ENCODE assay signal across 23 cellular contexts in the genomic region with DNA sequence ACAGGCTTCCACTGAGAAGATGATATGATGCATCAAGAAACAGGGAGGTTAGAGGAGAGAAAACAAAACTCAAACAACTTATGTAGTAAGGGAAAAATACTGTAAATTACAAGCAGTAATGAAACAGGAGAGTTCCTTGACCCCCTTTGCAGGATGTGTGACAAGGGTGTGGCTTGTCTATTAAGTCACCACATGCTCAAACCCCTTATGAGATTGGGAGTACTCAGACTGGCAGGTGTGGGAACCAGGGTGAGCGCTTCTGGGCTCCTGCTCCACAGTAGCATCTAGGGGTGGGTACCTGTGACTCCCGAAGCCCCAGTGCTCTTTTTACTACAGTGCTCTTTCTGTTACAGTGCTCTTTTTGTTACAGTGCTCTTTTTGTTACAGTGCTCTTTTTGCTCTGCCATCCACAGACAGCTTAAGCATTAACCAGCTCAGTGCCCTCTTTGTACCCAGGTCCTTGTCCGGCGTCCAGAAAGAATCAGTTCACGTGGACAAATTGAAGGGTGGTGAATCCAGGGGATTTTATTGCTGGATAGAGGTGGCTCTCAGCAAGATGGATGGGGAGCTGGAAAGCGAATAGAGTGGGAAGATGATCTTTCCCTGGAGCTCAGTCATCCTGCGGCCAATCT. TPM values are rescaled to one million over a fixed set of nuclear protein-coding genes. Genes with fewer than 3 reads are reported as not detected.
DNase-seq lines count a peak whose midpoint lies in the region; ATAC-seq, FAIRE-seq and TF ChIP-seq lines count a peak whose summit lies in the region.
"Had no signal": no experiment of that assay in that cellular context is flagged by ENCODE, and none has a peak within 500 bp of the region (broad histone marks: within the 10 kb centered on the region; RNA-seq: fewer than 3 reads in every experiment).

No MANE protein-coding gene starts in this region.

- no peak for ATAC-seq in GM21619 (IDR thresholded peaks at IDR 0.05; ENCODE audit: unreplicated experiment)
- ATAC-seq: HCT116 had no signal

- no peak overlapping the region for H2BK20ac ChIP-seq in H1 (ENCODE audit: low read length)

- TF ChIP-seq EP300 in H1 (IDR thresholded peaks at IDR 0.05; ENCODE audit: borderline replicate concordance in 1 of 2, low read depth in 2 of 2, low read length in 2 of 2) = no peak

- FAIRE-seq in H1 (lab: Jason Lieb, UNC) = no peak
- FAIRE-seq: A204.1, G401.6, GM12892 had no signal

- H3K4me1 ChIP-seq in H1 (replicated peaks in 1 of 4; ENCODE audit: control insufficient read depth in 3 of 4, insufficient read depth in 4 of 4, low read length in 3 of 4) (peaks cover 0 to 5% (median 0%) of the 10 kb centered on the region in 4 experiments; a peak in 1 of 7 replicates), liver (ENCODE audit: control insufficient read depth in 4 of 4, insufficient read depth in 4 of 4, low read length in 3 of 4) (peaks cover 0 to 4% (median under 1%) of the 10 kb centered on the region in 4 donors)
- H3K4me1 ChIP-seq: BE2C had no signal

- no peaks in the 10 kb centered on the region for H4K20me1 ChIP-seq in H1 (replicated peaks in 1 of 2; ENCODE audit: control insufficient read depth in 1 of 2, insufficient read depth in 2 of 2, low read length in 2 of 2)

- H3K4me3 ChIP-seq in GM12865 (ENCODE audit: low read depth, low read length) (no peak overlapping the region), H1 (ENCODE audit: extremely low read depth in 1 of 4, insufficient read depth in 2 of 4, low read depth in 3 of 4, low read length in 4 of 4) (no peak overlapping the region), liver (ENCODE audit: low read depth in 1 of 3, low read length in 3 of 3) (no peak overlapping the region)
- H3K4me3 ChIP-seq: GM23248 had no signal

- H3K9me3 ChIP-seq in H1 (ENCODE audit: insufficient read depth in 2 of 2, low read depth in 1 of 2, low read length in 1 of 2) (no peaks in the 10 kb centered on the region), liver (ENCODE audit: control insufficient read depth in 4 of 4, low read length in 3 of 4) (no peaks in the 10 kb centered on the region)
- H3K9me3 ChIP-seq: BE2C had no signal

- no peak overlapping the region for H3K23ac ChIP-seq in H1 (ENCODE audit: insufficient read length)

- no peak for TF ChIP-seq RAD21 in H1 (IDR thresholded peaks at IDR 0.05 in 1 of 2, conservative IDR thresholded peaks at IDR 0.05 in 1 of 2; ENCODE audit: low read depth in 2 of 2, low read length in 2 of 2)
- TF ChIP-seq RAD21 in liver (IDR thresholded peaks at IDR 0.05) = no peak

- H3K9ac ChIP-seq in H1 (replicated peaks in 1 of 4; ENCODE audit: extremely low read depth in 1 of 4, low read depth in 3 of 4, low read length in 3 of 4) = no peak overlapping the region
- H3K9ac ChIP-seq in liver (ENCODE audit: low read depth in 1 of 2, low read length in 2 of 2) = no peak overlapping the region
- H3K9ac ChIP-seq: GM23248 had no signal

- TF ChIP-seq POLR2A in H1 (IDR thresholded peaks at IDR 0.05; ENCODE audit: control extremely low read depth in 1 of 2, low read depth in 2 of 2, low read length in 2 of 2) = no peak

- no peak overlapping the region for H3K56ac ChIP-seq in H1 (replicated peaks; ENCODE audit: insufficient read length, low read depth, low read length)

- TF ChIP-seq CTCF in GM12865 (IDR thresholded peaks at IDR 0.05; ENCODE audit: insufficient read depth, low read depth, low read length, missing control alignments) (no peak), H1 (IDR thresholded peaks at IDR 0.05; ENCODE audit: control extremely low read depth in 1 of 3, insufficient read depth in 1 of 3, low read depth in 1 of 3, low read length in 3 of 3) (no peak), liver (IDR thresholded peaks at IDR 0.05; ENCODE audit: low read depth, low read length, missing input control) (no peak)

- H2AFZ ChIP-seq in H1 (ENCODE audit: low read length) = peak overlapping the region; percentile 62; the same call in 1 of the 2 replicates
- H2AFZ ChIP-seq: GM23248 had no signal

- no peak overlapping the region for H2BK120ac ChIP-seq in H1 (replicated peaks; ENCODE audit: low read depth, low read length)

- H3K27ac ChIP-seq in H1 (ENCODE audit: low read depth, low read length) (no peak overlapping the region), liver (ENCODE audit: low read depth in 1 of 2, low read length in 2 of 2) (no peak overlapping the region)
- H3K27ac ChIP-seq: GM23248 had no signal

- no peaks in the 10 kb centered on the region for H3K79me2 ChIP-seq in H1 (ENCODE audit: control insufficient read depth in 1 of 2, insufficient read depth in 2 of 2, low read length in 2 of 2)

- no peak overlapping the region for H4K91ac ChIP-seq in H1 (replicated peaks; ENCODE audit: insufficient read length, low read length)

- no peak overlapping the region for H2BK12ac ChIP-seq in H1 (ENCODE audit: low read depth, low read length)

- no peak overlapping the region for H3K14ac ChIP-seq in H1 (ENCODE audit: insufficient read length)

- no peak overlapping the region for H2AK5ac ChIP-seq in H1 (ENCODE audit: low read depth, low read length)

- CTCF ChIA-PET in H1 (lab: Charles Lee; ENCODE audit: partially characterized antibody) = interaction anchor here (0.8 to 2.2 kb wide), 4 partner anchors 10 to 124 kb away, joined by 3 to 7 read pairs (median 4); no protein-coding TSS in a partner anchor

- H4K8ac ChIP-seq in H1 (ENCODE audit: extremely low read depth, insufficient read depth, low read length) = no peak overlapping the region

- no peak overlapping the region for H3K18ac ChIP-seq in H1 (ENCODE audit: extremely low read depth, low read length)

- DNase-seq in GM12865 (ENCODE audit: low read depth) = peak; percentile 7
- peak; percentile 53 for DNase-seq in NCI-H69 (lab: John Stamatoyannopoulos, UW)
- no peak for DNase-seq in H1 (ENCODE audit: low read depth in 1 of 2, low spot score in 2 of 2)
- DNase-seq in activated T-cell treated with anti-CD3 and anti-CD28 coated beads, Interleukin-2, amount 50 U/mL, for 48 hours = no peak
- no peak for DNase-seq in NCI-H774 (lab: John Stamatoyannopoulos, UW)
- DNase-seq in NCI-H510A treated with DMSO at 0.1 percent for 48 hours (lab: John Stamatoyannopoulos, UW) = no peak
- DNase-seq: ACHN; BE2C; C1 segment of cervical spinal cord; CD4-positive, CD25-positive, alpha-beta regulatory T cell; CD8-positive, alpha-beta memory T cell; COR-L47; DMS 273 treated with DMSO at 0.1 percent for 48 hours; DMS53; GM23248; H7; KG1 had no signal

- no peaks in the 10 kb centered on the region for H3K36me3 ChIP-seq in H1 (ENCODE audit: control insufficient read depth in 2 of 4, insufficient read depth in 4 of 4, low read length in 3 of 4)
- H3K36me3 ChIP-seq in liver (ENCODE audit: control insufficient read depth in 4 of 4, insufficient read depth in 3 of 4, low read depth in 1 of 4, low read length in 3 of 4) = no peaks in the 10 kb centered on the region
- H3K36me3 ChIP-seq: BE2C had no signal

- H3K4ac ChIP-seq in H1 (replicated peaks; ENCODE audit: insufficient read length, low read depth, low read length) = no peak overlapping the region

- 94% methylated on average over 7 of the region's 7 CpGs; no CpG with 5 or more reads in 1 of the 2 experiments for WGBS in H1 (ENCODE audit: extremely low coverage in 1 of 2, insufficient coverage in 1 of 2, insufficient read length in 1 of 2, insufficient replicate concordance in 2 of 2, low coverage in 1 of 2, low lambda C conversion rate in 2 of 2, missing lambda C conversion rate in 1 of 2), 2 experiments
- WGBS in liver = 65% methylated on average over 7 of the region's 7 CpGs

- H4K5ac ChIP-seq in H1 (ENCODE audit: insufficient read length, low read depth, low read length) = no peak overlapping the region

- no peak overlapping the region for H2BK15ac ChIP-seq in H1 (ENCODE audit: low read length)

- no peaks in the 10 kb centered on the region for H3K27me3 ChIP-seq in H1 (replicated peaks in 1 of 4; ENCODE audit: control insufficient read depth in 3 of 4, extremely low read depth in 1 of 4, insufficient read depth in 3 of 4, low read length in 3 of 4)
- no peaks in the 10 kb centered on the region for H3K27me3 ChIP-seq in liver (ENCODE audit: control insufficient read depth in 4 of 4, insufficient read depth in 4 of 4, low read length in 3 of 4)

- H2BK5ac ChIP-seq in H1 (ENCODE audit: low read depth, low read length) = no peak overlapping the region

- no peak overlapping the region for H3K4me2 ChIP-seq in H1 (ENCODE audit: insufficient read depth in 1 of 2, low read depth in 2 of 2, low read length in 2 of 2)

- no peaks in the 10 kb centered on the region for H3K79me1 ChIP-seq in H1 (ENCODE audit: low read depth, low read length)

- H3K23me2 ChIP-seq in H1 (ENCODE audit: low read depth, low read length) = no peaks in the 10 kb centered on the region

- POLR2A ChIA-PET in H1 (lab: Charles Lee; ENCODE audit: partially characterized antibody) = no interaction called here

TF ChIP-seq in H1, 55 proteins besides CTCF, POLR2A, EP300 and RAD21 (continues in another document):
- no peak for TF ChIP-seq GABPA (IDR thresholded peaks at IDR 0.05; ENCODE audit: borderline replicate concordance, insufficient read depth, low read length)
- TF ChIP-seq CHD2 (IDR thresholded peaks at IDR 0.05; ENCODE audit: low read length) = no peak
- no peak for TF ChIP-seq JUN (IDR thresholded peaks at IDR 0.05; ENCODE audit: low read depth, low read length)
- no peak for TF ChIP-seq SP2 (IDR thresholded peaks at IDR 0.05; ENCODE audit: low read length)
- no peak for TF ChIP-seq TAF1 (IDR thresholded peaks at IDR 0.05; ENCODE audit: low read depth, low read length)
- no peak for TF ChIP-seq RBBP5 (IDR thresholded peaks at IDR 0.05; ENCODE audit: borderline replicate concordance, low read depth, low read length)

TF ChIP-seq in liver, 16 proteins besides CTCF, POLR2A, EP300 and RAD21:
- TF ChIP-seq HNF4A (conservative IDR thresholded peaks at IDR 0.05) (peak; percentile 62 to 76), GABPA (IDR thresholded peaks at IDR 0.05 in 1 of 2, conservative IDR thresholded peaks at IDR 0.05 in 1 of 2) (no peak), RXRA (IDR thresholded peaks at IDR 0.05) (peak in 1 of 2 donors; percentile 45)
- TF ChIP-seq, protein P1, sequence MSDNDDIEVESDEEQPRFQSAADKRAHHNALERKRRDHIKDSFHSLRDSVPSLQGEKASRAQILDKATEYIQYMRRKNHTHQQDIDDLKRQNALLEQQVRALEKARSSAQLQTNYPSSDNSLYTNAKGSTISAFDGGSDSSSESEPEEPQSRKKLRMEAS (IDR thresholded peaks at IDR 0.05) = peak; percentile 13

RNA-seq across cellular contexts. Expression of a gene that starts 28.7 kb away (rescaled TPM):
- total RNA-seq in H1 (2021; fragmentation: NEBNext Ultra II Directional; extraction: Animal tissue kit (Norgen Biotek cat#: 25700)) = 0.60 and 0.77 TPM in 2 replicates
- polyA plus RNA-seq in H1 (2011; rRNA removed) (1.3 and 1.4 TPM in 2 replicates), liver (not detected)
- polyA plus RNA-seq in H1 (2011; cell fraction: cytosol; rRNA removed) = 0.70 TPM
- 0.67 TPM for polyA plus RNA-seq in H1 (2011; cell fraction: nucleus; rRNA removed)
- 0.74 to 0.88 TPM (median 0.79 TPM) in 4 replicates for polyA plus RNA-seq in H1 (2012, experiment 1 of 2)
- polyA plus RNA-seq in H1 (2012, experiment 2 of 2) = 0.62 TPM
- 0.14 TPM for polyA plus RNA-seq in H1 (2013, experiment 1 of 2)
- 0.26 TPM for polyA plus RNA-seq in H1 (2013, experiment 2 of 2)
- 0.27 and 0.38 TPM in 2 replicates for polyA minus RNA-seq in H1 (2011; rRNA and poly(A)+ RNA removed)
- 0.51 TPM for polyA minus RNA-seq in H1 (2011; cell fraction: cytosol; rRNA and poly(A)+ RNA removed)
- 1.2 TPM for polyA minus RNA-seq in H1 (2011; cell fraction: nucleus; rRNA and poly(A)+ RNA removed)
- total RNA-seq in liver = not detected
- total RNA-seq: CD4-positive, CD25-positive, alpha-beta regulatory T cell; GM23248 had no signal
- polyA plus RNA-seq: CD4-positive, CD25-positive, alpha-beta regulatory T cell; CD8-positive, alpha-beta memory T cell; GM23248 had no signal

Comparison
In these comparisons a context has a peak if more than half of its experiments do, and no peak if none do; other contexts are left out.
1. DNase-seq: peak in GM12865 (single experiment) and NCI-H69 (single experiment); none in H1 (0 of 2), activated T-cell treated with anti-CD3 and anti-CD28 coated beads, Interleukin-2, amount 50 U/mL, for 48 hours (0 of 2), NCI-H774 (single experiment) and NCI-H510A treated with DMSO at 0.1 percent for 48 hours (single experiment).